ENCODE assay signal across 36 cellular contexts in genomic region chr5:6309949-6310348, GRCh38.
"Had no signal": no experiment of that assay in that cellular context is flagged by ENCODE, and none has a peak within 500 bp of the region (broad histone marks: within the 10 kb centered on the region; RNA-seq: fewer than 3 reads in every experiment).

No MANE protein-coding gene starts in this region.

- H3K27me3 ChIP-seq: MG63 had no signal

- H3K36me3 ChIP-seq: MG63 had no signal

- DNase-seq: Karpas-422, Kasumi-1, MG63, MM.1S, MV-4-11, NCI-H1048, NCI-H1092, NCI-H1092 treated with DMSO at 0.1 percent for 48 hours, NCI-H1105, NCI-H1105 treated with DMSO at 0.1 percent for 48 hours, NCI-H1417, NCI-H1417 treated with DMSO at 0.1 percent for 48 hours, NCI-H1436, NCI-H1436 treated with DMSO at 0.1 percent for 48 hours, NCI-H146, NCI-H1694, NCI-H1694 treated with DMSO at 0.1 percent for 48 hours, NCI-H187, NCI-H187 treated with DMSO at 0.1 percent for 48 hours, NCI-H1930, NCI-H2029, NCI-H2029 treated with DMSO at 0.1 percent for 48 hours, NCI-H2081, NCI-H2081 treated with DMSO at 0.1 percent for 48 hours, NCI-H2107, NCI-H2171, NCI-H2171 treated with DMSO at 0.1 percent for 48 hours, NCI-H2227 treated with DMSO at 0.1 percent for 48 hours, NCI-H226, NCI-H345, NCI-H446, NCI-H446 treated with DMSO at 0.1 percent for 48 hours, NCI-H510A, NCI-H510A treated with DMSO at 0.1 percent for 48 hours, NCI-H524, NCI-H524 treated with DMSO at 0.1 percent for 48 hours had no signal

- H3K9me3 ChIP-seq: MG63 had no signal

- H3K4me3 ChIP-seq: MG63 had no signal
